10 cellular contexts compared by ENCODE assay signal in the genomic region with DNA sequence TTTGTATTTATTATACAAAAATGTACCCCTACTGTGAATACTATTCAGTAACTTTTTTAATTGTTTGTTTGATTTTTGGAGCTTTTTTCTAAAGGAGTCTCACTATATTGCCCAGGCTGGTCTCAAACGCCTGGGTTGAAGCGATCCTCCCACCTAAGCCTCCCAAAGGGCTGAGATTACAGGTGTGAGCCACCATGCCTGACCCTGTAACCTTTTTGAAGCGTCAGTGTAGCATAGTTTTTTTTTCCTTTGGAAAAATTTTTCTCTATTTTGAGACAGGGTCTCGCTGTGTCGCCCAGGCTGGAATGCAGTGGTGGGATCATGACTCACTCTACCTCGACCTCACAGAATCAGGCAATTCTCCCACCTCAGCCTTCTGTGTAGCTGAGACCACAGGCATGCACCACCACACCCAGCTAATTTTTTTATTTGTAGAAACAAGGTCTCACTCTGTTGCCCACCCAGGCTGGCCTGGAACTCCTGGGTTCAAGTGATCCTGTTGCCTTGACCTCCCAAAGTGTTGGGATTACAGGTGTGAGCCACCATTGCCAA. TPM values are rescaled to one million over a fixed set of nuclear protein-coding genes. Genes with fewer than 3 reads are reported as not detected.
A peak's percentile ranks its signal among the peaks of the same experiment; 100 is the strongest.
DNase-seq lines count a peak whose midpoint lies in the region; ATAC-seq, FAIRE-seq and TF ChIP-seq lines count a peak whose summit lies in the region.
"Had no signal": no experiment of that assay in that cellular context is flagged by ENCODE, and none has a peak within 500 bp of the region (broad histone marks: within the 10 kb centered on the region; RNA-seq: fewer than 3 reads in every experiment).

No MANE protein-coding gene starts in this region.

- peaks cover 36% of the 10 kb centered on the region for H4K20me1 ChIP-seq in DND-41 (ENCODE audit: insufficient read depth, low read length)
- peaks cover 59% of the 10 kb centered on the region for H4K20me1 ChIP-seq in Loucy (ENCODE audit: insufficient read depth, low read length, poor library complexity, severe bottlenecking)
- no peaks in the 10 kb centered on the region for H4K20me1 ChIP-seq in K562 (replicated peaks; ENCODE audit: control insufficient read depth, insufficient read depth, low read length)

- no peaks in the 10 kb centered on the region for H3K9me3 ChIP-seq in DND-41 (ENCODE audit: insufficient read depth, low read length, severe bottlenecking)
- H3K9me3 ChIP-seq in Loucy (ENCODE audit: insufficient read depth, low read depth, low read length), result no peaks in the 10 kb centered on the region
- H3K9me3 ChIP-seq in K562 (replicated peaks; ENCODE audit: control insufficient read depth, insufficient read depth, low read depth, low read length), result no peaks in the 10 kb centered on the region
- H3K9me3 ChIP-seq in upper lobe of right lung, result no peaks in the 10 kb centered on the region

- 52% methylated on average over 6 of the region's 6 CpGs for WGBS in K562 (ENCODE audit: insufficient coverage, low coverage, missing lambda C conversion rate)

- H3K4me2 ChIP-seq in DND-41 (ENCODE audit: insufficient read depth, low read length) (peak overlapping the region; percentile 75), Loucy (ENCODE audit: low read depth, low read length, poor library complexity, severe bottlenecking) (peak overlapping the region; percentile 81), K562 (ENCODE audit: insufficient read depth, low read length) (peak overlapping the region; percentile 43; the same call in 1 of the 2 replicates)

- no peak for TF ChIP-seq RAD21 in K562 (CRISPR knock-in tag; conservative IDR thresholded peaks at IDR 0.05 in 1 of 2, IDR thresholded peaks at IDR 0.05 in 1 of 2)

- no peak for ATAC-seq in DND-41 (ENCODE audit: insufficient read depth, low read depth)
- no peak for ATAC-seq in K562
- no peak for ATAC-seq in natural killer cell treated with Interleukin-12 subunit alpha and Interleukin-12 subunit beta and Interleukin-15 and Interleukin-18, amount 100 ng/mL, for 72 hours
- ATAC-seq in upper lobe of right lung, result no peak

- peaks cover 70% of the 10 kb centered on the region for H3K79me2 ChIP-seq in DND-41 (ENCODE audit: insufficient read depth, low read length)
- peaks cover 69% of the 10 kb centered on the region for H3K79me2 ChIP-seq in Loucy (ENCODE audit: insufficient read depth, low read length)
- peaks cover 69% of the 10 kb centered on the region for H3K79me2 ChIP-seq in K562 (ENCODE audit: control insufficient read depth, insufficient read depth, low read length)

- FAIRE-seq in K562 (lab: Jason Lieb, UNC) (no peak), GM19239 (lab: Jason Lieb, UNC) (no peak)

- no peak for TF ChIP-seq POLR2A in K562 (conservative IDR thresholded peaks at IDR 0.05)

- no peaks in the 10 kb centered on the region for H3K9me1 ChIP-seq in K562 (ENCODE audit: control insufficient read depth, insufficient read depth, low read length)

- POLR2A ChIA-PET in K562 (lab: Yijun Ruan, JAX), result interaction anchor here (0.9 kb wide), 1 partner anchor 15 kb away, joined by 4 read pairs; no protein-coding TSS in a partner anchor

- H3K36me3 ChIP-seq in DND-41 (ENCODE audit: insufficient read depth, low read length) (peaks cover 43% of the 10 kb centered on the region), Loucy (ENCODE audit: insufficient read depth, low read length) (no peaks in the 10 kb centered on the region), K562 (ENCODE audit: control insufficient read depth, insufficient read depth, low read length) (peaks cover 15% of the 10 kb centered on the region), upper lobe of right lung (no peaks in the 10 kb centered on the region)

- in situ Hi-C loops in K562 (cut with MboI), result no loop called here

- no peak for DNase-seq in DND-41
- DNase-seq in K562 (ENCODE audit: extremely low read depth in 1 of 4, low spot score in 3 of 4), result no peak
- DNase-seq in natural killer cell treated with Interleukin-12 subunit alpha and Interleukin-12 subunit beta and Interleukin-15 and Interleukin-18, amount 100 ng/mL, for 72 hours (ENCODE audit: low spot score), result no peak
- no peak for DNase-seq in activated effector memory CD4-positive, alpha-beta T cell treated with Interleukin-2 at 50 U/mL for 16 hours
- no peak for DNase-seq in GM19239 (ENCODE audit: insufficient read length, low spot score)
- DNase-seq in D341Med (ENCODE audit: low spot score), result no peak
- DNase-seq in upper lobe of right lung, result no peak
- DNase-seq: activated CD8-positive, alpha-beta memory T cell treated with anti-CD3 and anti-CD28 coated beads, Interleukin-2, amount 50 U/mL, for 4 hours; NCI-H2171 had no signal

- no peaks in the 10 kb centered on the region for H3K27me3 ChIP-seq in DND-41 (ENCODE audit: insufficient read depth, low read length, poor library complexity)
- no peaks in the 10 kb centered on the region for H3K27me3 ChIP-seq in Loucy (ENCODE audit: insufficient read depth, low read length, poor library complexity, severe bottlenecking)
- no peaks in the 10 kb centered on the region for H3K27me3 ChIP-seq in K562 (ENCODE audit: control insufficient read depth in 2 of 2, insufficient read depth in 2 of 2, low read length in 2 of 2)
- no peaks in the 10 kb centered on the region for H3K27me3 ChIP-seq in upper lobe of right lung

- no peak overlapping the region for H3K27ac Mint-ChIP-seq in natural killer cell treated with Interleukin-12 subunit alpha and Interleukin-12 subunit beta and Interleukin-15 and Interleukin-18, amount 100 ng/mL, for 72 hours

- H2AFZ ChIP-seq in DND-41 (ENCODE audit: low read depth, low read length) (no peak overlapping the region), Loucy (ENCODE audit: low read length) (no peak overlapping the region), K562 (ENCODE audit: low read depth, low read length) (no peak overlapping the region)

- CTCF ChIA-PET in K562 (lab: Yijun Ruan, JAX; ENCODE audit: low intra/inter-chr PET ratio), result no interaction called here

- peaks cover 44 to 47% of the 10 kb centered on the region in 2 donors for H3K4me1 Mint-ChIP-seq in natural killer cell treated with Interleukin-12 subunit alpha and Interleukin-12 subunit beta and Interleukin-15 and Interleukin-18, amount 100 ng/mL, for 72 hours (ENCODE audit: low read depth in 2 of 2)

- H3K27ac ChIP-seq in DND-41 (ENCODE audit: low read length) (no peak overlapping the region; the same call in 1 of the 2 replicates), K562 (ENCODE audit: extremely low read depth, low read depth, low read length) (no peak overlapping the region), upper lobe of right lung (no peak overlapping the region)

- H3K9ac ChIP-seq in DND-41 (ENCODE audit: low read depth, low read length) (peak overlapping the region; percentile 90), Loucy (ENCODE audit: low read depth, low read length, poor library complexity, severe bottlenecking) (peak overlapping the region; percentile 79), K562 (ENCODE audit: insufficient read depth in 1 of 2, low read depth in 2 of 2, low read length in 2 of 2) (no peak overlapping the region; a peak in 1 of 4 replicates)

- H3K4me3 Mint-ChIP-seq in natural killer cell treated with Interleukin-12 subunit alpha and Interleukin-12 subunit beta and Interleukin-15 and Interleukin-18, amount 100 ng/mL, for 72 hours, result peak overlapping the region; percentile 33

- TF ChIP-seq CTCF in DND-41 (IDR thresholded peaks at IDR 0.05; ENCODE audit: borderline replicate concordance, extremely low read depth, low read length, poor library complexity, severe bottlenecking), result no peak
- no peak for TF ChIP-seq CTCF in Loucy (conservative IDR thresholded peaks at IDR 0.05; ENCODE audit: low read length)
- no peak for TF ChIP-seq CTCF in K562 (IDR thresholded peaks at IDR 0.05 in 2 of 3, conservative IDR thresholded peaks at IDR 0.05 in 1 of 3; ENCODE audit: insufficient read depth in 2 of 3, low read depth in 1 of 3, low read length in 3 of 3)
- TF ChIP-seq CTCF in upper lobe of right lung (IDR thresholded peaks at IDR 0.05), result no peak

- H3K4me3 ChIP-seq in DND-41 (ENCODE audit: low read depth in 1 of 2, low read length in 2 of 2) (peak overlapping the region in 1 of 2 experiments; percentile 75; a peak in 3 of 4 replicates), Loucy (ENCODE audit: low read length, poor library complexity, severe bottlenecking) (peak overlapping the region; percentile 76), K562 (0 out of 2 replicates have a peak overlapping the region, but pooled peaks have one; percentile 75), upper lobe of right lung (no peak overlapping the region)

- H3K4me1 ChIP-seq in DND-41 (ENCODE audit: insufficient read depth, low read length) (peaks cover 82% of the 10 kb centered on the region), Loucy (ENCODE audit: insufficient read depth, low read length, poor library complexity, severe bottlenecking) (peaks cover 79% of the 10 kb centered on the region), K562 (replicated peaks in 1 of 2; ENCODE audit: control insufficient read depth in 2 of 2, insufficient read depth in 2 of 2, low read length in 2 of 2) (peaks cover 22 to 26% of the 10 kb centered on the region in 2 experiments), upper lobe of right lung (peaks cover 22% of the 10 kb centered on the region)

- TF ChIP-seq EP300 in K562 (IDR thresholded peaks at IDR 0.05; ENCODE audit: low read length), result no peak

- peaks cover 10% of the 10 kb centered on the region for H3K36me3 Mint-ChIP-seq in natural killer cell treated with Interleukin-12 subunit alpha and Interleukin-12 subunit beta and Interleukin-15 and Interleukin-18, amount 100 ng/mL, for 72 hours

- no peaks in the 10 kb centered on the region; the same call in 1 of the 2 replicates for H3F3A ChIP-seq in Loucy (ENCODE audit: low read depth)

- no peaks in the 10 kb centered on the region for H3K9me2 ChIP-seq in Loucy (replicated peaks; ENCODE audit: low read depth, low read length)

- no peaks in the 10 kb centered on the region for H3K27me3 Mint-ChIP-seq in natural killer cell treated with Interleukin-12 subunit alpha and Interleukin-12 subunit beta and Interleukin-15 and Interleukin-18, amount 100 ng/mL, for 72 hours

- intact Hi-C loops in K562 (cut with micrococcal nuclease), result no loop called here
- intact Hi-C loops in upper lobe of right lung (cut with DNase I), result no loop called here

- no peaks in the 10 kb centered on the region for H3K9me3 Mint-ChIP-seq in natural killer cell treated with Interleukin-12 subunit alpha and Interleukin-12 subunit beta and Interleukin-15 and Interleukin-18, amount 100 ng/mL, for 72 hours

- no TSS peak for BruUV-seq in K562 (replicated peaks; lab: Mats Ljungman, UMichigan)

RNA-seq across cellular contexts. Expression of a gene that starts 2.0 kb away (rescaled TPM):
- 10.8 and 41.5 TPM in 2 replicates for total RNA-seq in K562 (2011; cell fraction: chromatin; rRNA removed; ENCODE audit: low replicate concordance)
- 5.8 and 8.2 TPM in 2 replicates for total RNA-seq in K562 (2011; cell fraction: nucleolus; rRNA removed)
- 15.5 and 33.4 TPM in 2 replicates for total RNA-seq in K562 (2011; cell fraction: nucleoplasm; rRNA removed)
- total RNA-seq in K562 (2014; rRNA removed), result 15.2 and 20.9 TPM in 2 replicates
- total RNA-seq in K562 (2014; rRNA removed; fragmentation: Illumina TruSeq; extraction: Trizol), result 20.0 and 21.8 TPM in 2 replicates
- 13.4 and 15.0 TPM in 2 replicates for total RNA-seq in K562 (2015; rRNA removed; fragmentation: Illumina TruSeq; extraction: Trizol)
- total RNA-seq in K562 (2021), result 18.6 and 18.7 TPM in 2 replicates
- polyA plus RNA-seq in K562 (2011; rRNA removed), result 19.3 and 27.3 TPM in 2 replicates
- 6.4 and 14.0 TPM in 2 replicates for polyA plus RNA-seq in K562 (2011; cell fraction: cytosol; rRNA removed)
- polyA plus RNA-seq in K562 (2011; cell fraction: nucleus; rRNA removed), result 5.9 and 9.6 TPM in 2 replicates
- 14.6 and 16.4 TPM in 2 replicates for polyA plus RNA-seq in K562 (2012)
- 21.3 and 26.2 TPM in 2 replicates for polyA plus RNA-seq in K562 (2014; fragmentation: Illumina TruSeq; extraction: Trizol)
- 1 to 10 TPM; 7.0 to 8.1 TPM for polyA plus RNA-seq in K562 (2014; fragmentation: Nextera tagmentation; extraction: Ambion mirVana)
- polyA plus RNA-seq in K562 (2014; rRNA removed), result 15.4 and 18.1 TPM in 2 replicates
- polyA minus RNA-seq in K562 (2011; rRNA and poly(A)+ RNA removed), result 20.2 and 29.6 TPM in 2 replicates
- polyA minus RNA-seq in K562 (2011; cell fraction: cytosol; rRNA and poly(A)+ RNA removed), result 7.8 and 13.7 TPM in 2 replicates
- 5.1 TPM in 2 replicates for polyA minus RNA-seq in K562 (2011; cell fraction: nucleus; rRNA and poly(A)+ RNA removed)
- 10 to 100 TPM; 18.6 to 36.7 TPM for total RNA-seq in natural killer cell treated with Interleukin-12 subunit alpha and Interleukin-12 subunit beta and Interleukin-15 and Interleukin-18, amount 100 ng/mL, for 72 hours
- total RNA-seq in upper lobe of right lung, result 11.9 TPM

Comparison
In these comparisons a context has a peak if more than half of its experiments do, and no peak if none do; other contexts are left out.
1. H3K9ac ChIP-seq: peak in DND-41 (single experiment) and Loucy (single experiment); none in K562 (0 of 2).
2. Peak in every context shown above with its lines, with median percentiles within 50 percentile points of each other: H3K4me2 ChIP-seq.